9 cellular contexts compared by ENCODE assay signal in the genomic region with DNA sequence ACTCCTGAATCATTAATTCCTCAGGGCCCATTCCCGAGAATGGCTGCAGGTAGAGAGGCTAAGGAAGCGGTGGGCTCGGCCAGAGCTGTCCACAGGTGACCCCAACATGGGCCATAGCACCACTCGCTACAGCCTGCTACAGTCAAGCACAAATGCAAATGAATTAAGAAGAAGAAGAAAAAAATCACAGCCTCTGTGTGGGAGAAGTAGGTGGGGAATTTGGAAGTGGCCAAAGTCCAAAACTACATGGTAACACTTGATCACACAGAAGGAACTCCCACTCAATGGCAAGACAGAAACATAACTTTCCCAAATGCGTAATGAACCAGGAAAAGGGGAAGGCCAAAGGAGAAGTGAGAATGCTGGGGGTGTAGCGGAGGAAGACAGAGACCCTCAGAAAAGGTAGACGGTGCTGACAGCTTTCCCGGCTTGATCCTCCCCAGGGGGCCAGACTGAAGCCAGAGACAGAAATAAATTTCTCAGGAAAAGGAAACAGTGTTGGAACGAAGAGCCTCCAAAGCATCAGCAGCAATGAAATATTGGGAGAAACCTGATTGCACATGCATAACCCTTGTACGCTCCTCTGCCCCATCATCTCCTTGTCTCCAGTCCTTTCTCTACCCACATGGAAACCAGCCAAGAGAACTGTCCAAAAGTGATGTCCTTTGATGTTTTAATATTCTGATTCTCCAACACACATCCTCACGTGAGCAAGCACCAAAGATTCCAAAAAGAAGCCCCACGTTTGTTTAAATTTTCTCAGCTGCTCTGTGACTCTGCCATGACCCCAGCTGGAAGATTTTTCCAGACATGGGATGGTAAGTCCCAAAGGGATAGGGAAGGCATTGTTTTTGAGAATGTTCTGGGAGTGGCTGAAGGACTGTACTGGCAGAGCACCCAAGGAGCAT.
A peak's percentile ranks its signal among the peaks of the same experiment; 100 is the strongest.
DNase-seq lines count a peak whose midpoint lies in the region; ATAC-seq and TF ChIP-seq lines count a peak whose summit lies in the region.
"Had no signal": no experiment of that assay in that cellular context is flagged by ENCODE, and none has a peak within 500 bp of the region (broad histone marks: within the 10 kb centered on the region; RNA-seq: fewer than 3 reads in every experiment).

No MANE protein-coding gene starts in this region.

- TF ChIP-seq CTCF in epithelial cell of proximal tubule (conservative IDR thresholded peaks at IDR 0.05; ENCODE audit: low read depth, low read length) (no peak), spleen (IDR thresholded peaks at IDR 0.05 in 8 of 11, conservative IDR thresholded peaks at IDR 0.05 in 3 of 11) (no peak), GM20000 (IDR thresholded peaks at IDR 0.05; ENCODE audit: extremely low read depth, missing control alignments) (no peak)

- no peaks in the 10 kb centered on the region for H3K9me3 ChIP-seq in spleen

- TF ChIP-seq POLR2A in spleen (IDR thresholded peaks at IDR 0.05): no peak

- peak; percentile 16 for DNase-seq in epithelial cell of proximal tubule (ENCODE audit: low read depth)
- DNase-seq in spleen: no peak
- no peak for DNase-seq in putamen (ENCODE audit: low spot score)
- DNase-seq in GM20000 (ENCODE audit: low spot score): no peak
- no peak for DNase-seq in SHP77 treated with DMSO at 0.1 percent for 48 hours (lab: John Stamatoyannopoulos, UW)
- no peak for DNase-seq in germinal center (ENCODE audit: low spot score)
- DNase-seq: NCI-H146 had no signal

- H3K4me1 ChIP-seq in spleen: peaks cover 32 to 82% (median 71%) of the 10 kb centered on the region in 6 donors

- ATAC-seq in GM18520 (IDR thresholded peaks at IDR 0.05; ENCODE audit: unreplicated experiment) (peak; percentile 23), HG03442 (IDR thresholded peaks at IDR 0.05; ENCODE audit: unreplicated experiment) (peak; percentile 23)

- no peaks in the 10 kb centered on the region for H3K27me3 ChIP-seq in spleen (replicated peaks in 1 of 7)

- intact Hi-C loops in spleen (cut with DNase I; ENCODE audit: low total_unique reads): no loop called here

- H3K4me3 ChIP-seq in epithelial cell of proximal tubule (ENCODE audit: low read depth, low read length) (no peak overlapping the region), spleen (no peak overlapping the region)

- peaks cover 0 to 50% (median 20%) of the 10 kb centered on the region in 6 donors for H3K36me3 ChIP-seq in spleen

- peak overlapping the region; percentile 20 to 69 (median 62) for H3K27ac ChIP-seq in spleen

- WGBS in spleen, 5 donors: 60 to 68% (median 65%) methylated on average over 12 of the region's 12 CpGs
